Comparison of ENCODE assay signal across 1 cellular context in genomic region chr12:57111046-57111698, GRCh38.
TF ChIP-seq lines count a peak whose summit lies in the region.

TSS of gene STAT6 (minus strand) at chr12:57111362. CDS start at chr12:57108278, 3,084 bp downstream.

TF ChIP-seq in A549, 52 proteins besides CTCF, POLR2A, EP300 and RAD21:
- TF ChIP-seq NPAS2 (CRISPR knock-in tag; IDR thresholded peaks at IDR 0.05; ENCODE audit: borderline replicate concordance) (no peak), SMC3 (IDR thresholded peaks at IDR 0.05) (no peak), TP53 (CRISPR knock-in tag; IDR thresholded peaks at IDR 0.05) (no peak), CHD2 (IDR thresholded peaks at IDR 0.05; ENCODE audit: low read length, partially characterized antibody) (no peak), BCL3 (IDR thresholded peaks at IDR 0.05) (no peak), MAX (IDR thresholded peaks at IDR 0.05) (peak; percentile 43), KDM5A (IDR thresholded peaks at IDR 0.05) (no peak), HEYL (CRISPR knock-in tag; IDR thresholded peaks at IDR 0.05) (no peak), PHF8 (IDR thresholded peaks at IDR 0.05; ENCODE audit: borderline replicate concordance, low read depth) (no peak), HOXB13 (CRISPR knock-in tag; IDR thresholded peaks at IDR 0.05; ENCODE audit: low read depth) (no peak), RFX5 (IDR thresholded peaks at IDR 0.05) (no peak), FOXS1 (CRISPR knock-in tag; IDR thresholded peaks at IDR 0.05) (no peak), POLR2AphosphoS2 (conservative IDR thresholded peaks at IDR 0.05; ENCODE audit: low read length) (no peak), HMGXB4 (CRISPR knock-in tag; IDR thresholded peaks at IDR 0.05; ENCODE audit: borderline replicate concordance) (no peak), ZSCAN20 (CRISPR knock-in tag; IDR thresholded peaks at IDR 0.05) (no peak), TFCP2L1 (CRISPR knock-in tag; IDR thresholded peaks at IDR 0.05) (0 out of 2 replicates have a peak, but pooled peaks have one; percentile 44), CHD4 (IDR thresholded peaks at IDR 0.05; ENCODE audit: borderline replicate concordance) (no peak; the same call in 1 of the 2 replicates), CBX8 (IDR thresholded peaks at IDR 0.05) (no peak), FOSB (CRISPR knock-in tag; IDR thresholded peaks at IDR 0.05) (0 out of 2 replicates have a peak, but pooled peaks have one; percentile 71), EHF (CRISPR knock-in tag; IDR thresholded peaks at IDR 0.05) (0 out of 2 replicates have a peak, but pooled peaks have one; percentile 38), SREBF2 (IDR thresholded peaks at IDR 0.05) (no peak), CEBPB (IDR thresholded peaks at IDR 0.05) (0 out of 4 replicates have a peak, but pooled peaks of 1 of the 2 experiments have one; percentile 8), GATA3 (IDR thresholded peaks at IDR 0.05; ENCODE audit: borderline replicate concordance) (no peak), ZFP36 (IDR thresholded peaks at IDR 0.05; ENCODE audit: borderline replicate concordance, partially characterized antibody) (no peak), HOXA7 (CRISPR knock-in tag; IDR thresholded peaks at IDR 0.05) (no peak), ESRRA (IDR thresholded peaks at IDR 0.05; ENCODE audit: borderline replicate concordance, low read length) (no peak), MYC (IDR thresholded peaks at IDR 0.05; ENCODE audit: borderline replicate concordance, low read length) (peak; percentile 16; the same call in 1 of the 2 replicates), PBX3 (IDR thresholded peaks at IDR 0.05) (no peak), RARB (CRISPR knock-in tag; IDR thresholded peaks at IDR 0.05) (no peak), KDM1A (IDR thresholded peaks at IDR 0.05; ENCODE audit: low read depth) (no peak), EHMT2 (IDR thresholded peaks at IDR 0.05; ENCODE audit: low read depth) (no peak), NFE2L2 (conservative IDR thresholded peaks at IDR 0.05; ENCODE audit: low read length) (no peak), ZNF302 (CRISPR knock-in tag; IDR thresholded peaks at IDR 0.05) (no peak), ZC3H11A (IDR thresholded peaks at IDR 0.05) (no peak), ATOH8 (CRISPR knock-in tag; IDR thresholded peaks at IDR 0.05; ENCODE audit: low read depth) (peak; percentile 48; the same call in 1 of the 2 replicates), NR3C1 (IDR thresholded peaks at IDR 0.05) (no peak), REST (IDR thresholded peaks at IDR 0.05) (no peak), MAFK (IDR thresholded peaks at IDR 0.05; ENCODE audit: partially characterized antibody) (no peak)
TF ChIP-seq in A549: peak in this region for 7.
